8 cellular contexts compared by ENCODE assay signal in the genomic region with DNA sequence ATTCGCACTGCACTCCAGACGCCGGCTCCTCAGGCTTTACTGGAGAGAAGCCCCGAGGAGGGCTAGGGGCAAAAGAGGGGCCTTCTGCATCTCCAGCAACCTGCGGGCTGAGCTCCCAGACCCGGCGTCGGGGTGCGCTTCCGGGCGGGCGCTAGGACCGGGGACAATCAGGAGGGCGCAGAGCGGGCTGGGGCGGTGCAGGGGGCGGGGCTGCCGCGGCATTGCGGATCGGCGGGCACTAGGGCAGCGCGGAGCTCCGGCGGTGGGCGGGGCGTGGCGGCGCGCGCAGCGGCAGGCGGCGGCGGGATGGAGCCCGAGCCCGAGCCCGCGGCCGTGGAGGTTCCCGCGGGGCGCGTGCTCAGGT. TPM values are rescaled to one million over a fixed set of nuclear protein-coding genes. Genes with fewer than 3 reads are reported as not detected.
DNase-seq lines count a peak whose midpoint lies in the region; ATAC-seq and TF ChIP-seq lines count a peak whose summit lies in the region.

A gene (plus strand): TSS at position 274 of the 364 bp plus-strand sequence. CDS start 33 bp downstream, at position 307.

- H3K4me1 ChIP-seq in parathyroid adenoma (peaks cover 8% of the 10 kb centered on the region), tibial nerve (peaks cover 0 to 53% (median 43%) of the 10 kb centered on the region in 4 donors)

- no peaks in the 10 kb centered on the region for H3K9me3 Mint-ChIP-seq in activated naive CD8-positive, alpha-beta T cell treated with anti-CD3 and anti-CD28 coated beads, Interleukin-2, amount 50 U/mL, for 24 hours

- peak; percentile 98 for DNase-seq in GM10248 (ENCODE audit: extremely low spot score)
- DNase-seq in NCI-H1436 treated with DMSO at 0.1 percent for 48 hours (lab: John Stamatoyannopoulos, UW): peak; percentile 47
- peak; percentile 92 for DNase-seq in T follicular helper cell (ENCODE audit: low read depth)
- DNase-seq in activated naive CD8-positive, alpha-beta T cell treated with anti-CD3 and anti-CD28 coated beads, Interleukin-2, amount 50 U/mL, for 24 hours: peak; percentile 97
- DNase-seq in Right ventricle myocardium superior: peak; percentile 98
- peak; percentile 86 to 90 for DNase-seq in tibial nerve (ENCODE audit: low spot score in 2 of 2)

- H3K27me3 ChIP-seq in parathyroid adenoma (ENCODE audit: control insufficient read depth, insufficient read depth, low read length) (no peaks in the 10 kb centered on the region), tibial nerve (no peaks in the 10 kb centered on the region)

- ATAC-seq in HG02642 (IDR thresholded peaks at IDR 0.05; ENCODE audit: poor library complexity, unreplicated experiment) (peak; percentile 71), Right ventricle myocardium superior (ENCODE audit: poor library complexity) (peak; percentile 92)
- ATAC-seq in activated naive CD8-positive, alpha-beta T cell treated with anti-CD3 and anti-CD28 coated beads, Interleukin-2, amount 50 U/mL, for 24 hours: peak; percentile 89

- H3K27ac ChIP-seq in parathyroid adenoma (peak within 1 kb of the TSS; percentile 89), tibial nerve (peak within 1 kb of the TSS; percentile 85 to 97 (median 90))

- H3K4me3 ChIP-seq in parathyroid adenoma (ENCODE audit: low read depth, low read length): peak within 1 kb of the TSS; percentile 70
- H3K4me3 ChIP-seq in tibial nerve: peak within 1 kb of the TSS; percentile 82 to 98 (median 91)

- intact Hi-C loops in Right ventricle myocardium superior (cut with DNase I): loop anchor here (2.0 kb wide), 1 partner anchor 91 kb away; no protein-coding TSS in a partner anchor

- H3K27me3 Mint-ChIP-seq in activated naive CD8-positive, alpha-beta T cell treated with anti-CD3 and anti-CD28 coated beads, Interleukin-2, amount 50 U/mL, for 24 hours: no peaks in the 10 kb centered on the region

- peak within 1 kb of the TSS; percentile 62 for H3K27ac Mint-ChIP-seq in activated naive CD8-positive, alpha-beta T cell treated with anti-CD3 and anti-CD28 coated beads, Interleukin-2, amount 50 U/mL, for 24 hours

- peak in 1 of 2 donors; percentile 36 for TF ChIP-seq POLR2A in tibial nerve (IDR thresholded peaks at IDR 0.05)

- peaks cover 2% of the 10 kb centered on the region for H3K79me2 ChIP-seq in parathyroid adenoma

- POLR2A ChIA-PET in GM10248 (lab: Yijun Ruan, JAX): interaction anchor here (0.6 to 1.3 kb wide), 3 partner anchors 13 to 362 kb away, joined by 3 read pairs; a partner anchor contains a TSS

- H3K9me3 ChIP-seq in parathyroid adenoma (ENCODE audit: control insufficient read depth, low read length) (no peaks in the 10 kb centered on the region), tibial nerve (no peaks in the 10 kb centered on the region)

- H3K9ac ChIP-seq in parathyroid adenoma: peak within 1 kb of the TSS; percentile 84

- TF ChIP-seq CTCF in GM10248 (IDR thresholded peaks at IDR 0.05; ENCODE audit: control extremely low read depth, extremely low read depth, low read depth, missing control alignments) (no peak), parathyroid adenoma (IDR thresholded peaks at IDR 0.05) (no peak), tibial nerve (IDR thresholded peaks at IDR 0.05) (no peak)

- peaks cover 25% of the 10 kb centered on the region for H3K4me1 Mint-ChIP-seq in activated naive CD8-positive, alpha-beta T cell treated with anti-CD3 and anti-CD28 coated beads, Interleukin-2, amount 50 U/mL, for 24 hours

- 0 to 1% methylated on average over 12 to 20 of the region's 45 CpGs for WGBS in tibial nerve, 2 donors

- H3K36me3 Mint-ChIP-seq in activated naive CD8-positive, alpha-beta T cell treated with anti-CD3 and anti-CD28 coated beads, Interleukin-2, amount 50 U/mL, for 24 hours (ENCODE audit: low read depth): peaks cover 18% of the 10 kb centered on the region

- TF ChIP-seq EP300 in tibial nerve (IDR thresholded peaks at IDR 0.05): peak in 1 of 2 donors; percentile 24

- H3K4me3 Mint-ChIP-seq in activated naive CD8-positive, alpha-beta T cell treated with anti-CD3 and anti-CD28 coated beads, Interleukin-2, amount 50 U/mL, for 24 hours: peak within 1 kb of the TSS; percentile 87

- H2AFZ ChIP-seq in parathyroid adenoma: peak within 1 kb of the TSS; percentile 100

- peak within 1 kb of the TSS; percentile 88 for H3K4me2 ChIP-seq in parathyroid adenoma (ENCODE audit: low read length)

- H3K36me3 ChIP-seq in parathyroid adenoma (ENCODE audit: control insufficient read depth, insufficient read depth, low read length) (no peaks in the 10 kb centered on the region), tibial nerve (peaks cover 0 to 19% (median 0%) of the 10 kb centered on the region in 3 donors)

- CTCF ChIA-PET in GM10248 (lab: Yijun Ruan, JAX): interaction anchor here (0.6 to 2.8 kb wide), 34 partner anchors 9 to 301 kb away, joined by 3 to 15 read pairs (median 4); a partner anchor contains a TSS

RNA-seq across cellular contexts. Expression of the gene that starts here (rescaled TPM):
- total RNA-seq in Right ventricle myocardium superior: 5.6 TPM
- 10 to 100 TPM; 43.3 to 84.6 (median 53.0) TPM for total RNA-seq in tibial nerve

Comparison
In these comparisons a context has a peak if more than half of its experiments do, and no peak if none do; other contexts are left out.
1. Peak in every context shown above with its lines: DNase-seq, ATAC-seq, H3K4me3 ChIP-seq and H3K27ac ChIP-seq.
2. DNase-seq: peak in every context shown above with its lines; median percentile 98 in GM10248; 98 in Right ventricle myocardium superior; 97 in activated naive CD8-positive, alpha-beta T cell treated with anti-CD3 and anti-CD28 coated beads, Interleukin-2, amount 50 U/mL, for 24 hours; 92 in T follicular helper cell; 88 in tibial nerve; 47 in NCI-H1436 treated with DMSO at 0.1 percent for 48 hours.